1 cellular context compared by ENCODE assay signal in genomic region chr11:65189191-65189590, GRCh38.
TF ChIP-seq lines count a peak whose summit lies in the region.

No MANE protein-coding gene starts in this region.

TF ChIP-seq in HepG2, 621 proteins besides CTCF, POLR2A, EP300 and RAD21:
- TF ChIP-seq ZBED4 (CRISPR knock-in tag; IDR thresholded peaks at IDR 0.05; ENCODE audit: borderline replicate concordance) = no peak
- TF ChIP-seq ZBTB37 (CRISPR knock-in tag; IDR thresholded peaks at IDR 0.05) = no peak
- TF ChIP-seq DDIT3 (CRISPR knock-in tag; IDR thresholded peaks at IDR 0.05) = no peak
- TF ChIP-seq TP53 (CRISPR knock-in tag; conservative IDR thresholded peaks at IDR 0.05) = no peak
- no peak for TF ChIP-seq ZNF367 (CRISPR knock-in tag; IDR thresholded peaks at IDR 0.05; ENCODE audit: borderline replicate concordance)
- no peak for TF ChIP-seq AKAP8 (CRISPR knock-in tag; IDR thresholded peaks at IDR 0.05)
- no peak for TF ChIP-seq HNF1B (CRISPR knock-in tag; IDR thresholded peaks at IDR 0.05)
- no peak for TF ChIP-seq ZBTB25 (CRISPR knock-in tag; IDR thresholded peaks at IDR 0.05)
- no peak for TF ChIP-seq THYN1 (CRISPR knock-in tag; IDR thresholded peaks at IDR 0.05; ENCODE audit: borderline replicate concordance, low read depth)
- no peak for TF ChIP-seq SSRP1 (CRISPR knock-in tag; IDR thresholded peaks at IDR 0.05)
- TF ChIP-seq PATZ1 (CRISPR knock-in tag; IDR thresholded peaks at IDR 0.05) = no peak
- TF ChIP-seq ZNF749 (CRISPR knock-in tag; IDR thresholded peaks at IDR 0.05; ENCODE audit: borderline replicate concordance) = no peak
- no peak for TF ChIP-seq HNRNPLL (IDR thresholded peaks at IDR 0.05; ENCODE audit: low read depth, low read length, poor library complexity, severe bottlenecking)
